ENCODE assay signal across 10 cellular contexts in genomic region chr7:145919712-145920111, GRCh38.
"Had no signal": no experiment of that assay in that cellular context is flagged by ENCODE, and none has a peak within 500 bp of the region (broad histone marks: within the 10 kb centered on the region; RNA-seq: fewer than 3 reads in every experiment).

No MANE protein-coding gene starts in this region.

- H3K4me1 Mint-ChIP-seq: GM23338 had no signal

- H3K27ac ChIP-seq: GM23248 had no signal

- H3K4me2 ChIP-seq: GM23338 had no signal

- H3K9me3 ChIP-seq: HAP-1 had no signal

- H3K27ac Mint-ChIP-seq: GM23338, H9, HFFc6 had no signal

- H3K4me1 ChIP-seq: HAP-1 had no signal

- ATAC-seq: GM23338, HCT116 had no signal

- DNase-seq: GM23248, GOT3, H9, HCEC 1CT, HFFc6 had no signal

- H3K9ac ChIP-seq: GM23248 had no signal

- H3K4me3 Mint-ChIP-seq: GM23338, H9, HFFc6 had no signal

- FAIRE-seq: H1, H54 had no signal

- H3K36me3 ChIP-seq: HAP-1 had no signal

- H3K4me3 ChIP-seq: GM23248, GM23338, HAP-1 had no signal

- H2AFZ ChIP-seq: GM23248, GM23338 had no signal
